Comparison of ENCODE assay signal across 11 cellular contexts in genomic region chr7:157352506-157352905, GRCh38. TPM values are rescaled to one million over a fixed set of nuclear protein-coding genes. Genes with fewer than 3 reads are reported as not detected.
DNase-seq lines count a peak whose midpoint lies in the region; ATAC-seq, FAIRE-seq and TF ChIP-seq lines count a peak whose summit lies in the region.
"Had no signal": no experiment of that assay in that cellular context is flagged by ENCODE, and none has a peak within 500 bp of the region (broad histone marks: within the 10 kb centered on the region; RNA-seq: fewer than 3 reads in every experiment).

No MANE protein-coding gene starts in this region.

- H3K4me2 ChIP-seq in K562 (ENCODE audit: insufficient read depth, low read length): peak overlapping the region; percentile 24; the same call in 1 of the 2 replicates
- H3K4me2 ChIP-seq: hepatocyte had no signal

- H3K9me3 Mint-ChIP-seq in activated T-cell treated with anti-CD3 and anti-CD28 coated beads, Interleukin-2, amount 50 U/mL, for 4 hours: no peaks in the 10 kb centered on the region

- peaks cover 87% of the 10 kb centered on the region for H4K20me1 ChIP-seq in K562 (replicated peaks; ENCODE audit: control insufficient read depth, insufficient read depth, low read length)

- H3K36me3 ChIP-seq in K562 (ENCODE audit: control insufficient read depth, insufficient read depth, low read length) (peaks cover 31% of the 10 kb centered on the region), spleen (peaks cover 0 to 28% (median 0%) of the 10 kb centered on the region in 6 donors)

- in situ Hi-C loops in K562 (cut with MboI): no loop called here

- TF ChIP-seq CTCF in K562 (IDR thresholded peaks at IDR 0.05 in 2 of 3, conservative IDR thresholded peaks at IDR 0.05 in 1 of 3; ENCODE audit: insufficient read depth in 2 of 3, low read depth in 1 of 3, low read length in 3 of 3) (no peak), spleen (IDR thresholded peaks at IDR 0.05 in 8 of 11, conservative IDR thresholded peaks at IDR 0.05 in 3 of 11) (no peak)

- TF ChIP-seq POLR2A in K562 (conservative IDR thresholded peaks at IDR 0.05): no peak
- no peak for TF ChIP-seq POLR2A in spleen (IDR thresholded peaks at IDR 0.05)

- WGBS in K562 (ENCODE audit: insufficient coverage, low coverage, missing lambda C conversion rate): 74% methylated on average over 6 of the region's 6 CpGs
- WGBS in spleen, 5 donors: 25 to 56% (median 52%) methylated on average over 6 of the region's 6 CpGs

- no TSS peak for BruUV-seq in K562 (replicated peaks; lab: Mats Ljungman, UMichigan)

- FAIRE-seq in K562 (lab: Jason Lieb, UNC): no peak

- H3K27ac ChIP-seq in K562 (ENCODE audit: extremely low read depth, low read depth, low read length) (no peak overlapping the region), spleen (peak overlapping the region in 5 of 8 donors; percentile 22 to 81 (median 37))
- H3K27ac ChIP-seq: hepatocyte had no signal

- H3K4me1 ChIP-seq in K562 (replicated peaks in 1 of 2; ENCODE audit: control insufficient read depth in 2 of 2, insufficient read depth in 2 of 2, low read length in 2 of 2) (peaks cover 9 to 37% of the 10 kb centered on the region in 2 experiments), spleen (peaks cover 32 to 100% (median 97%) of the 10 kb centered on the region in 6 donors)

- peaks cover 78% of the 10 kb centered on the region for H3K4me1 Mint-ChIP-seq in activated T-cell treated with anti-CD3 and anti-CD28 coated beads, Interleukin-2, amount 50 U/mL, for 4 hours (ENCODE audit: low read depth)

- POLR2A ChIA-PET in K562 (lab: Yijun Ruan, JAX): interaction anchor here (0.8 to 3.7 kb wide), 5 partner anchors 9 to 359 kb away, joined by 3 to 39 read pairs (median 3); no protein-coding TSS in a partner anchor

- H3K4me3 Mint-ChIP-seq in activated T-cell treated with anti-CD3 and anti-CD28 coated beads, Interleukin-2, amount 50 U/mL, for 4 hours: peak overlapping the region; percentile 52

- intact Hi-C loops in K562 (cut with micrococcal nuclease): no loop called here
- intact Hi-C loops in spleen (cut with DNase I; ENCODE audit: low total_unique reads): no loop called here

- peaks cover 13% of the 10 kb centered on the region for H3K36me3 Mint-ChIP-seq in activated T-cell treated with anti-CD3 and anti-CD28 coated beads, Interleukin-2, amount 50 U/mL, for 4 hours (ENCODE audit: insufficient read depth)

- H3K27me3 ChIP-seq in K562 (ENCODE audit: control insufficient read depth in 2 of 2, insufficient read depth in 2 of 2, low read length in 2 of 2) (no peaks in the 10 kb centered on the region), spleen (replicated peaks in 1 of 7) (no peaks in the 10 kb centered on the region)
- H3K27me3 ChIP-seq: hepatocyte had no signal

- H2AFZ ChIP-seq in K562 (ENCODE audit: low read depth, low read length): no peak overlapping the region
- H2AFZ ChIP-seq: hepatocyte had no signal

- 0 out of 4 replicates have a peak overlapping the region, but pooled peaks of 1 of the 2 experiments have one; percentile 11 for H3K9ac ChIP-seq in K562 (ENCODE audit: insufficient read depth in 1 of 2, low read depth in 2 of 2, low read length in 2 of 2)

- no peak for TF ChIP-seq EP300 in K562 (IDR thresholded peaks at IDR 0.05; ENCODE audit: low read length)

- H3K4me3 ChIP-seq in Jurkat, Clone E6-1 (ENCODE audit: low read length): no peak overlapping the region
- H3K4me3 ChIP-seq in K562: no peak overlapping the region
- H3K4me3 ChIP-seq in spleen: peak overlapping the region in 1 of 8 donors; percentile 37
- H3K4me3 ChIP-seq: hepatocyte had no signal

- CTCF ChIA-PET in K562 (lab: Yijun Ruan, JAX; ENCODE audit: low intra/inter-chr PET ratio): no interaction called here

- TF ChIP-seq RAD21 in K562 (CRISPR knock-in tag; conservative IDR thresholded peaks at IDR 0.05 in 1 of 2, IDR thresholded peaks at IDR 0.05 in 1 of 2): no peak

- peaks cover 31% of the 10 kb centered on the region for H3K9me1 ChIP-seq in K562 (ENCODE audit: control insufficient read depth, insufficient read depth, low read length)

- ATAC-seq in activated T-cell treated with anti-CD3 and anti-CD28 coated beads, Interleukin-2, amount 50 U/mL, for 4 hours: peak; percentile 10 to 15
- peak; percentile 12 for ATAC-seq in K562

- DNase-seq in activated T-cell treated with anti-CD3 and anti-CD28 coated beads, Interleukin-2, amount 50 U/mL, for 4 hours: no peak
- no peak for DNase-seq in activated T-cell treated with anti-CD3 and anti-CD28 coated beads, Interleukin-2, amount 50 U/mL, for 1 hour
- DNase-seq in Jurkat, Clone E6-1 (ENCODE audit: low read depth, low spot score): peak; percentile 20
- peak in 2 of 4 experiments; percentile 32 to 36 for DNase-seq in K562 (ENCODE audit: extremely low read depth in 1 of 4, low spot score in 3 of 4)
- no peak for DNase-seq in spleen
- no peak for DNase-seq in HPDE6-E6E7 (ENCODE audit: extremely low spot score)
- no peak for DNase-seq in putamen (ENCODE audit: low spot score)
- no peak for DNase-seq in effector CD4-positive, alpha-beta T cell
- DNase-seq: AML-193; stimulated activated naive CD4-positive, alpha-beta T cell had no signal

- H3K79me2 ChIP-seq in K562 (ENCODE audit: control insufficient read depth, insufficient read depth, low read length): peaks cover 100% of the 10 kb centered on the region

- H3K9me3 ChIP-seq in K562 (replicated peaks; ENCODE audit: control insufficient read depth, insufficient read depth, low read depth, low read length) (no peaks in the 10 kb centered on the region), spleen (no peaks in the 10 kb centered on the region)

- H3K27me3 Mint-ChIP-seq in activated T-cell treated with anti-CD3 and anti-CD28 coated beads, Interleukin-2, amount 50 U/mL, for 4 hours (ENCODE audit: low read depth): no peaks in the 10 kb centered on the region

TF ChIP-seq in K562, 482 proteins besides CTCF, POLR2A, EP300 and RAD21:
- TF ChIP-seq FOXK2 (conservative IDR thresholded peaks at IDR 0.05 in 1 of 2, IDR thresholded peaks at IDR 0.05 in 1 of 2; ENCODE audit: low read depth in 2 of 2) (peak; percentile 50 to 61; a peak in 3 of 4 replicates), SPI1 (IDR thresholded peaks at IDR 0.05; ENCODE audit: borderline replicate concordance, low read depth, low read length) (peak; percentile 92), NFE2 (IDR thresholded peaks at IDR 0.05; ENCODE audit: low read depth) (0 out of 2 replicates have a peak, but pooled peaks have one; percentile 27), TOE1 (IDR thresholded peaks at IDR 0.05; ENCODE audit: borderline replicate concordance) (no peak), TOE1 (CRISPR knock-in tag; IDR thresholded peaks at IDR 0.05; ENCODE audit: borderline replicate concordance, low read depth) (0 out of 2 replicates have a peak, but pooled peaks have one; percentile 42), RNF219 (CRISPR knock-in tag; IDR thresholded peaks at IDR 0.05) (no peak)

RNA-seq across cellular contexts. Expression of gene DNAJB6, which starts 15.7 kb away (rescaled TPM):
- total RNA-seq in activated T-cell treated with anti-CD3 and anti-CD28 coated beads, Interleukin-2, amount 50 U/mL, for 4 hours: 100 to 1,000 TPM; 107 to 129 (median 117) TPM
- polyA plus RNA-seq in Jurkat, Clone E6-1 (2012; ENCODE audit: insufficient read depth, insufficient read length): 109 TPM
- 136 and 330 TPM in 2 replicates for total RNA-seq in K562 (2011; cell fraction: chromatin; rRNA removed; ENCODE audit: low replicate concordance)
- 82.5 and 83.7 TPM in 2 replicates for total RNA-seq in K562 (2011; cell fraction: nucleolus; rRNA removed)
- 139 and 175 TPM in 2 replicates for total RNA-seq in K562 (2011; cell fraction: nucleoplasm; rRNA removed)
- 116 and 147 TPM in 2 replicates for total RNA-seq in K562 (2014; rRNA removed)
- 135 and 158 TPM in 2 replicates for total RNA-seq in K562 (2014; rRNA removed; fragmentation: Illumina TruSeq; extraction: Trizol)
- total RNA-seq in K562 (2015; rRNA removed; fragmentation: Illumina TruSeq; extraction: Trizol): 132 and 149 TPM in 2 replicates
- total RNA-seq in K562 (2021): 128 and 131 TPM in 2 replicates
- 63.1 and 84.5 TPM in 2 replicates for polyA plus RNA-seq in K562 (2011; rRNA removed)
- polyA plus RNA-seq in K562 (2011; cell fraction: cytosol; rRNA removed): 30.0 and 41.8 TPM in 2 replicates
- 45.6 and 48.0 TPM in 2 replicates for polyA plus RNA-seq in K562 (2011; cell fraction: nucleus; rRNA removed)
- polyA plus RNA-seq in K562 (2012): 109 and 130 TPM in 2 replicates
- 158 and 225 TPM in 2 replicates for polyA plus RNA-seq in K562 (2014; fragmentation: Illumina TruSeq; extraction: Trizol)
- polyA plus RNA-seq in K562 (2014; fragmentation: Nextera tagmentation; extraction: Ambion mirVana): 100 to 1,000 TPM in 1 of 2 experiments, 10 to 100 TPM in 1; 96.6 to 100 TPM
- 135 and 158 TPM in 2 replicates for polyA plus RNA-seq in K562 (2014; rRNA removed)
- polyA minus RNA-seq in K562 (2011; rRNA and poly(A)+ RNA removed): 60.6 and 70.5 TPM in 2 replicates
- polyA minus RNA-seq in K562 (2011; cell fraction: cytosol; rRNA and poly(A)+ RNA removed): 59.2 and 63.5 TPM in 2 replicates
- polyA minus RNA-seq in K562 (2011; cell fraction: nucleus; rRNA and poly(A)+ RNA removed): 39.3 and 44.5 TPM in 2 replicates
- total RNA-seq in spleen: 100 to 1,000 TPM in 2 of 7 donors, 10 to 100 TPM in 5; 84.8 to 115 (median 95.9) TPM
- polyA plus RNA-seq in spleen: 10 to 100 TPM; 37.7 to 70.8 (median 49.5) TPM
